1 cellular context compared by ENCODE assay signal in genomic region chr16:47470810-47471209, GRCh38.
TF ChIP-seq lines count a peak whose summit lies in the region.

No MANE protein-coding gene starts in this region.

TF ChIP-seq in HepG2, 621 proteins besides CTCF, POLR2A, EP300 and RAD21 (continued from another document):
- no peak for TF ChIP-seq GPBP1L1 (CRISPR knock-in tag; IDR thresholded peaks at IDR 0.05)
- no peak for TF ChIP-seq ONECUT2 (CRISPR knock-in tag; IDR thresholded peaks at IDR 0.05)
- no peak for TF ChIP-seq ATF7 (IDR thresholded peaks at IDR 0.05)
- no peak for TF ChIP-seq ATF7 (CRISPR knock-in tag; IDR thresholded peaks at IDR 0.05)
- TF ChIP-seq ZKSCAN8 (CRISPR knock-in tag; IDR thresholded peaks at IDR 0.05; ENCODE audit: borderline replicate concordance) = no peak
- TF ChIP-seq HMG20B (CRISPR knock-in tag; conservative IDR thresholded peaks at IDR 0.05) = no peak
- TF ChIP-seq LCORL (IDR thresholded peaks at IDR 0.05) = no peak
- TF ChIP-seq LCORL (CRISPR knock-in tag; IDR thresholded peaks at IDR 0.05) = no peak
- no peak for TF ChIP-seq ZNF280B (CRISPR knock-in tag; IDR thresholded peaks at IDR 0.05; ENCODE audit: borderline replicate concordance)
- no peak for TF ChIP-seq MAFG (CRISPR knock-in tag; IDR thresholded peaks at IDR 0.05)
- TF ChIP-seq ZNF773 (CRISPR knock-in tag; IDR thresholded peaks at IDR 0.05; ENCODE audit: borderline replicate concordance) = no peak
- no peak for TF ChIP-seq ZNF556 (CRISPR knock-in tag; IDR thresholded peaks at IDR 0.05; ENCODE audit: borderline replicate concordance)
- TF ChIP-seq FOXJ3 (CRISPR knock-in tag; IDR thresholded peaks at IDR 0.05; ENCODE audit: borderline replicate concordance) = peak; percentile 18; the same call in 1 of the 2 replicates
- no peak for TF ChIP-seq MBD4 (IDR thresholded peaks at IDR 0.05; ENCODE audit: borderline replicate concordance, low read length)
- no peak for TF ChIP-seq NFKB2 (CRISPR knock-in tag; IDR thresholded peaks at IDR 0.05; ENCODE audit: borderline replicate concordance)
- TF ChIP-seq E2F1 (CRISPR knock-in tag; IDR thresholded peaks at IDR 0.05) = no peak
- no peak for TF ChIP-seq XRCC5 (optimal IDR thresholded peaks at IDR 0.05; ENCODE audit: low read length)
- TF ChIP-seq SAFB2 (CRISPR knock-in tag; IDR thresholded peaks at IDR 0.05; ENCODE audit: borderline replicate concordance, low read depth) = no peak
- no peak for TF ChIP-seq ZNF703 (CRISPR knock-in tag; IDR thresholded peaks at IDR 0.05; ENCODE audit: borderline replicate concordance)
- no peak for TF ChIP-seq GZF1 (CRISPR knock-in tag; IDR thresholded peaks at IDR 0.05)
- no peak for TF ChIP-seq ZNF234 (CRISPR knock-in tag; conservative IDR thresholded peaks at IDR 0.05)
- TF ChIP-seq KDM3A (CRISPR knock-in tag; IDR thresholded peaks at IDR 0.05; ENCODE audit: low read depth) = no peak
- TF ChIP-seq ZNF431 (CRISPR knock-in tag; IDR thresholded peaks at IDR 0.05; ENCODE audit: borderline replicate concordance, low read depth) = no peak
- TF ChIP-seq ZNF501 (CRISPR knock-in tag; IDR thresholded peaks at IDR 0.05) = no peak
- TF ChIP-seq TAF15 (IDR thresholded peaks at IDR 0.05; ENCODE audit: low read depth, low read length, poor library complexity, severe bottlenecking) = no peak
- TF ChIP-seq FOXO4 (CRISPR knock-in tag; conservative IDR thresholded peaks at IDR 0.05) = no peak
- no peak for TF ChIP-seq YY1 (IDR thresholded peaks at IDR 0.05; ENCODE audit: insufficient read depth, insufficient replicate concordance, low read depth, low read length)
- TF ChIP-seq SP5 (CRISPR knock-in tag; IDR thresholded peaks at IDR 0.05; ENCODE audit: borderline replicate concordance, low read depth) = no peak
- TF ChIP-seq HNF4A (CRISPR knock-in tag; IDR thresholded peaks at IDR 0.05) = peak; percentile 69
- no peak for TF ChIP-seq ZNF782 (CRISPR knock-in tag; IDR thresholded peaks at IDR 0.05; ENCODE audit: borderline replicate concordance)
- TF ChIP-seq CEBPG (CRISPR knock-in tag; IDR thresholded peaks at IDR 0.05) = peak; percentile 69
- no peak; the same call in 1 of the 2 replicates for TF ChIP-seq MXD4 (CRISPR knock-in tag; IDR thresholded peaks at IDR 0.05)
- TF ChIP-seq ZNF274 (CRISPR knock-in tag; IDR thresholded peaks at IDR 0.05) = no peak
- no peak for TF ChIP-seq TSC22D2 (CRISPR knock-in tag; IDR thresholded peaks at IDR 0.05; ENCODE audit: borderline replicate concordance)
- no peak for TF ChIP-seq DRAP1 (CRISPR knock-in tag; IDR thresholded peaks at IDR 0.05)
- no peak for TF ChIP-seq SOX6 (IDR thresholded peaks at IDR 0.05)
- peak; percentile 68 for TF ChIP-seq SOX6 (CRISPR knock-in tag; IDR thresholded peaks at IDR 0.05)
- TF ChIP-seq RBM39 (IDR thresholded peaks at IDR 0.05; ENCODE audit: low read depth, low read length, poor library complexity, severe bottlenecking) = no peak
- TF ChIP-seq GATAD2A (CRISPR knock-in tag; IDR thresholded peaks at IDR 0.05) = peak; percentile 48; the same call in 1 of the 2 replicates
- TF ChIP-seq HDAC6 (IDR thresholded peaks at IDR 0.05; ENCODE audit: low read depth, low read length) = no peak
- no peak for TF ChIP-seq ZBTB7A (CRISPR knock-in tag; IDR thresholded peaks at IDR 0.05)
- no peak for TF ChIP-seq ZNF326 (CRISPR knock-in tag; IDR thresholded peaks at IDR 0.05; ENCODE audit: borderline replicate concordance)
- no peak for TF ChIP-seq ZNF280D (CRISPR knock-in tag; IDR thresholded peaks at IDR 0.05)
- TF ChIP-seq POGZ (CRISPR knock-in tag; IDR thresholded peaks at IDR 0.05) = no peak
- TF ChIP-seq SALL1 (CRISPR knock-in tag; IDR thresholded peaks at IDR 0.05) = no peak
- no peak for TF ChIP-seq PAWR (CRISPR knock-in tag; IDR thresholded peaks at IDR 0.05; ENCODE audit: borderline replicate concordance)
- no peak for TF ChIP-seq KDM1A (CRISPR knock-in tag; IDR thresholded peaks at IDR 0.05)
- 0 out of 2 replicates have a peak, but pooled peaks have one; percentile 36 for TF ChIP-seq ZNF644 (CRISPR knock-in tag; IDR thresholded peaks at IDR 0.05; ENCODE audit: low read depth)
- TF ChIP-seq FOXP1 (IDR thresholded peaks at IDR 0.05) = no peak
- TF ChIP-seq FOXP1 (CRISPR knock-in tag; IDR thresholded peaks at IDR 0.05) = peak; percentile 67; the same call in 1 of the 2 replicates
- TF ChIP-seq ZNF652 (CRISPR knock-in tag; IDR thresholded peaks at IDR 0.05; ENCODE audit: borderline replicate concordance, low read depth) = peak; percentile 51; the same call in 1 of the 2 replicates
- peak; percentile 52; the same call in 1 of the 2 replicates for TF ChIP-seq ZNF331 (CRISPR knock-in tag; IDR thresholded peaks at IDR 0.05)
- no peak for TF ChIP-seq ZFY (CRISPR knock-in tag; IDR thresholded peaks at IDR 0.05)
- TF ChIP-seq ESRRA (CRISPR knock-in tag; IDR thresholded peaks at IDR 0.05; ENCODE audit: low read depth) = no peak
- TF ChIP-seq NCOR1 (IDR thresholded peaks at IDR 0.05; ENCODE audit: borderline replicate concordance, low read length) = no peak
- no peak for TF ChIP-seq PHB2 (IDR thresholded peaks at IDR 0.05; ENCODE audit: partially characterized antibody)
- no peak for TF ChIP-seq ZGPAT (CRISPR knock-in tag; IDR thresholded peaks at IDR 0.05)
- no peak for TF ChIP-seq TRIM24 (CRISPR knock-in tag; IDR thresholded peaks at IDR 0.05)
- no peak for TF ChIP-seq STAG1 (CRISPR knock-in tag; IDR thresholded peaks at IDR 0.05)
- 0 out of 2 replicates have a peak, but pooled peaks have one; percentile 38 for TF ChIP-seq HDAC2 (CRISPR knock-in tag; IDR thresholded peaks at IDR 0.05)
- peak; percentile 57; the same call in 1 of the 2 replicates for TF ChIP-seq PPARG (CRISPR knock-in tag; conservative IDR thresholded peaks at IDR 0.05)
- no peak for TF ChIP-seq MEIS1 (CRISPR knock-in tag; IDR thresholded peaks at IDR 0.05; ENCODE audit: borderline replicate concordance)
- no peak for TF ChIP-seq ETS1 (CRISPR knock-in tag; IDR thresholded peaks at IDR 0.05)
- no peak for TF ChIP-seq ARID2 (CRISPR knock-in tag; IDR thresholded peaks at IDR 0.05; ENCODE audit: borderline replicate concordance)
- TF ChIP-seq ZNF205 (CRISPR knock-in tag; IDR thresholded peaks at IDR 0.05) = no peak
- TF ChIP-seq RFX3 (CRISPR knock-in tag; IDR thresholded peaks at IDR 0.05) = 0 out of 2 replicates have a peak, but pooled peaks have one; percentile 8
- TF ChIP-seq ZMYM4 (CRISPR knock-in tag; IDR thresholded peaks at IDR 0.05) = no peak
- TF ChIP-seq ZNF367 (CRISPR knock-in tag; IDR thresholded peaks at IDR 0.05; ENCODE audit: borderline replicate concordance) = no peak
